20 cellular contexts compared by ENCODE assay signal in the genomic region with DNA sequence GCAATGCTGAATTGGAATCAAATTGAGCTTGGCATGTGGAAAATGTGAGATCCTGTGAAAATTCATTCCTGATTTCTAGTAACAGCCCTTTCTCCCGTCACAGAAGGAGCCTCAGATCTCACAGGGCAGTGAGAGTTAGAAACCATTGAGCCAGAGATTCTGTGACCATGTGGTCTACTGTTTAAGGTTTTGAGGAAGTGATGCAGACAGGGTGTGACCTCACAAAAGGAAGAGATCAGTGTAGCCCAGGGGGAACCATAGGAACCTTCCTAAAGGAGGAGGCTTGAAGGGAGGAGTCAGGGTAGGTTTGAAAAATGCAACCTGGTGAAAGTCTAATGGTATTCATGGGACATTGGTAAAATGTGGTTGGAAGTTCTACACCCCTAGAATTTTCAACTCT.
"Had no signal": no experiment of that assay in that cellular context is flagged by ENCODE, and none has a peak within 500 bp of the region (broad histone marks: within the 10 kb centered on the region; RNA-seq: fewer than 3 reads in every experiment).

No MANE protein-coding gene starts in this region.

- H3K36me3 ChIP-seq: colonic mucosa, prostate gland, right atrium auricular region, stomach, upper lobe of left lung had no signal

- ATAC-seq: activated CD4-positive, CD25-positive, alpha-beta regulatory T cell treated with anti-CD3 and anti-CD28 coated beads, Interleukin-2, amount 50 U/mL, for 24 hours; activated naive CD8-positive, alpha-beta T cell treated with anti-CD3 and anti-CD28 coated beads, Interleukin-2, amount 50 U/mL, for 24 hours; activated T-cell treated with anti-CD3 and anti-CD28 coated beads, Interleukin-2, amount 50 U/mL, for 4 hours; left lobe of liver; naive thymus-derived CD8-positive, alpha-beta T cell had no signal

- H3K4me3 ChIP-seq: colonic mucosa, prostate gland, right atrium auricular region, stomach, testis, upper lobe of left lung had no signal

- H3K4me1 ChIP-seq: colonic mucosa, prostate gland, right atrium auricular region, stomach, testis, upper lobe of left lung had no signal

- H3K9me3 ChIP-seq: colonic mucosa, prostate gland, right atrium auricular region, stomach, testis, upper lobe of left lung had no signal

- FAIRE-seq: frontal cortex, kidney had no signal

- DNase-seq: activated CD4-positive, alpha-beta T cell treated with anti-CD3 and anti-CD28 coated beads, Interleukin-2, amount 50 U/mL, for 1 hour; activated CD8-positive, alpha-beta memory T cell treated with anti-CD3 and anti-CD28 coated beads, Interleukin-2, amount 50 U/mL, for 4 hours; activated naive CD4-positive, alpha-beta T cell treated with anti-CD3 and anti-CD28 coated beads, Interleukin-2, amount 10 ng/mL, durations not matched to agents 7 days and 5 days; activated naive CD8-positive, alpha-beta T cell treated with anti-CD3 and anti-CD28 coated beads, Interleukin-2, amount 50 U/mL, for 24 hours; activated T-cell treated with anti-CD3 and anti-CD28 coated beads, Interleukin-2, amount 50 U/mL, for 4 hours; anterior cingulate cortex; colonic mucosa; endodermal cell; hypothalamus; kidney; naive thymus-derived CD8-positive, alpha-beta T cell; stomach; testis; upper lobe of left lung had no signal

- H3K27ac ChIP-seq: colonic mucosa, epithelial cell of prostate, prostate gland, right atrium auricular region, stomach, testis, upper lobe of left lung had no signal

- H3K27me3 ChIP-seq: colonic mucosa, right atrium auricular region, stomach, testis, upper lobe of left lung had no signal
